ENCODE assay signal across 1 cellular context in genomic region chr6:127520061-127520460, GRCh38.
TF ChIP-seq lines count a peak whose summit lies in the region.

No MANE protein-coding gene starts in this region.

TF ChIP-seq in GM23338, 12 proteins besides CTCF, POLR2A, EP300 and RAD21 (continued from another document):
- peak; percentile 92 for TF ChIP-seq REST (IDR thresholded peaks at IDR 0.05; ENCODE audit: unreplicated experiment)
